19 cellular contexts compared by ENCODE assay signal in the genomic region with DNA sequence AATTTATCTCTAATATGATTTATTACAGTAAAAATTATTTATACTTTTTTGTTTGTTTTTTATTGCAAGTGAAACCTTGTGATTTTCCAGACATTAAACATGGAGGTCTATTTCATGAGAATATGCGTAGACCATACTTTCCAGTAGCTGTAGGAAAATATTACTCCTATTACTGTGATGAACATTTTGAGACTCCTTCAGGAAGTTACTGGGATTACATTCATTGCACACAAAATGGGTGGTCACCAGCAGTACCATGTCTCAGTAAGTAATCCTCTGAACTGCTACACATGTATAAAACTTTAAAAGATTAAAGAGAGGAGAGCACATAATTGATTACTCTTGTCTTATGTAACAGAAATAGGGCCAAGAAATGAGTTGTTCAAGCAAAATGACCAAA. TPM values are rescaled to one million over a fixed set of nuclear protein-coding genes. Genes with fewer than 3 reads are reported as not detected.
DNase-seq lines count a peak whose midpoint lies in the region; ATAC-seq and TF ChIP-seq lines count a peak whose summit lies in the region.
"Had no signal": no experiment of that assay in that cellular context is flagged by ENCODE, and none has a peak within 500 bp of the region (broad histone marks: within the 10 kb centered on the region; RNA-seq: fewer than 3 reads in every experiment).

No MANE protein-coding gene starts in this region.

- POLR2A ChIA-PET in HCT116 (lab: Charles Lee) = no interaction called here

- H3K79me2 ChIP-seq in HCT116 (ENCODE audit: insufficient read depth, low read length) = no peaks in the 10 kb centered on the region

- no peaks in the 10 kb centered on the region for H3K36me3 Mint-ChIP-seq in glutamatergic neuron (ENCODE audit: unreplicated experiment)
- H3K36me3 Mint-ChIP-seq: CD8-positive, alpha-beta T cell had no signal

- H3K27me3 Mint-ChIP-seq in glutamatergic neuron (ENCODE audit: unreplicated experiment) = no peaks in the 10 kb centered on the region

- H3K27ac ChIP-seq in HCT116 (ENCODE audit: low read depth, low read length) (no peak overlapping the region), dorsolateral prefrontal cortex (no peak overlapping the region)
- H3K27ac ChIP-seq: Peyer's patch had no signal

- TF ChIP-seq POLR2A in HCT116 (IDR thresholded peaks at IDR 0.05; ENCODE audit: borderline replicate concordance, extremely low read depth, insufficient read depth, insufficient read length) (no peak), erythroblast (IDR thresholded peaks at IDR 0.05; ENCODE audit: low read length) (no peak)

- H3K4me3 Mint-ChIP-seq in glutamatergic neuron (ENCODE audit: unreplicated experiment) = no peak overlapping the region
- H3K4me3 Mint-ChIP-seq: CD8-positive, alpha-beta T cell had no signal

- peak overlapping the region; percentile 82 for H2AFZ ChIP-seq in HCT116 (ENCODE audit: low read depth, low read length, poor library complexity, severe bottlenecking)

- DNase-seq in Daoy (ENCODE audit: low read depth) = peak; percentile 5
- DNase-seq in HCT116 (ENCODE audit: low read depth, low spot score) = no peak
- peak; percentile 13 for DNase-seq in SK-MEL-5 (ENCODE audit: low read depth, low spot score)
- no peak for DNase-seq in glutamatergic neuron
- DNase-seq in erythroblast (lab: John Stamatoyannopoulos, UW) = no peak
- no peak for DNase-seq in SHP77 (lab: John Stamatoyannopoulos, UW)
- no peak for DNase-seq in SK-N-DZ (ENCODE audit: low spot score)
- DNase-seq in dorsolateral prefrontal cortex = no peak
- DNase-seq: BE2C; CD8-positive, alpha-beta T cell; NCI-H2029 treated with DMSO at 0.1 percent for 48 hours; NCI-H226; NCI-H526 treated with DMSO at 0.1 percent for 48 hours; Peyer's patch; Right ventricle myocardium superior had no signal

- CTCF ChIA-PET in HCT116 (lab: Charles Lee) = no interaction called here

- RAD21 ChIA-PET in HCT116 (lab: Charles Lee; ENCODE audit: low non-redundant PET in 1 of 2, low total read pairs in 2 of 2, uncharacterized antibody in 2 of 2, unreplicated experiment in 2 of 2) = no interaction called here

- BruUV-seq in HCT116 (replicated peaks; lab: Mats Ljungman, UMichigan) = no TSS peak

- in situ Hi-C loops in SK-MEL-5 (cut with HindIII; ENCODE audit: low pct_unique_long_range_greater_than_20kb, low sequenced_read_pairs) = no loop called here

- H3K27ac Mint-ChIP-seq in glutamatergic neuron (ENCODE audit: unreplicated experiment) = no peak overlapping the region
- H3K27ac Mint-ChIP-seq: CD8-positive, alpha-beta T cell had no signal

- H3K9me3 ChIP-seq in HCT116 (ENCODE audit: control insufficient read depth in 1 of 2, insufficient read depth in 1 of 2, low read depth in 1 of 2, low read length in 2 of 2) = no peaks in the 10 kb centered on the region
- H3K9me3 ChIP-seq: BE2C, Peyer's patch had no signal

- H3K4me3 ChIP-seq in HCT116 (replicated peaks in 1 of 2; ENCODE audit: low read depth in 1 of 2, low read length in 2 of 2) (no peak overlapping the region), dorsolateral prefrontal cortex (no peak overlapping the region)
- H3K4me3 ChIP-seq: K562, Peyer's patch had no signal

- no peak overlapping the region for H3K9ac ChIP-seq in HCT116 (ENCODE audit: low read length)

- H3K36me3 ChIP-seq in HCT116 (ENCODE audit: control insufficient read depth in 1 of 2, insufficient read depth in 2 of 2, low read length in 2 of 2) = no peaks in the 10 kb centered on the region
- H3K36me3 ChIP-seq: BE2C, Peyer's patch had no signal

- H3K27me3 ChIP-seq in HCT116 (ENCODE audit: insufficient read depth, low read length) = no peaks in the 10 kb centered on the region
- no peaks in the 10 kb centered on the region for H3K27me3 ChIP-seq in dorsolateral prefrontal cortex
- H3K27me3 ChIP-seq: BE2C, Peyer's patch had no signal

- H4K20me1 ChIP-seq in HCT116 (ENCODE audit: insufficient read depth) = no peaks in the 10 kb centered on the region

- no peak for TF ChIP-seq RAD21 in HCT116 (IDR thresholded peaks at IDR 0.05; ENCODE audit: low read depth)

- TF ChIP-seq CTCF in HCT116 (IDR thresholded peaks at IDR 0.05 in 2 of 3, conservative IDR thresholded peaks at IDR 0.05 in 1 of 3; ENCODE audit: borderline replicate concordance in 1 of 3, insufficient read depth in 1 of 3, low read depth in 2 of 3, low read length in 2 of 3) (peak in 1 of 3 experiments; percentile 19; a peak in 2 of 6 replicates), glutamatergic neuron (IDR thresholded peaks at IDR 0.05; ENCODE audit: partially characterized antibody, unreplicated experiment) (peak; percentile 47), dorsolateral prefrontal cortex (IDR thresholded peaks at IDR 0.05 in 54 of 56, conservative IDR thresholded peaks at IDR 0.05 in 2 of 56; ENCODE audit: low read depth in 1 of 56, partially characterized antibody in 56 of 56) (no peak)

- no peaks in the 10 kb centered on the region for H3K9me3 Mint-ChIP-seq in glutamatergic neuron (ENCODE audit: unreplicated experiment)
- H3K9me3 Mint-ChIP-seq: CD8-positive, alpha-beta T cell had no signal

- ATAC-seq in HCT116 = no peak
- ATAC-seq: CD8-positive, alpha-beta T cell; K562 had no signal

- no peaks in the 10 kb centered on the region for H3K9me2 ChIP-seq in HCT116 (ENCODE audit: insufficient read depth)

- no peak overlapping the region for H3K4me2 ChIP-seq in HCT116 (ENCODE audit: low read length)

- H3K4me1 ChIP-seq in HCT116 (ENCODE audit: control insufficient read depth in 1 of 2, insufficient read depth in 2 of 2, low read length in 2 of 2) = no peaks in the 10 kb centered on the region
- H3K4me1 ChIP-seq: BE2C, Peyer's patch had no signal

- intact Hi-C loops in HCT116 (cut with micrococcal nuclease) = no loop called here
- intact Hi-C loops in dorsolateral prefrontal cortex (cut with DNase I) = no loop called here

- H3K4me1 Mint-ChIP-seq in glutamatergic neuron (ENCODE audit: low read depth, unreplicated experiment) = no peaks in the 10 kb centered on the region

TF ChIP-seq in HCT116, 20 proteins besides CTCF, POLR2A, EP300 and RAD21:
- TF ChIP-seq SIN3A (IDR thresholded peaks at IDR 0.05; ENCODE audit: low read depth) = no peak
- no peak for TF ChIP-seq EGR1 (IDR thresholded peaks at IDR 0.05; ENCODE audit: low read depth)
TF ChIP-seq in HCT116: peak in this region for 0.

RNA-seq across cellular contexts. Expression of gene CFHR3, which starts 4.5 kb away (rescaled TPM):
- not detected in 2 replicates for total RNA-seq in Daoy (2014; rRNA removed; shearing (Covaris generic))
- total RNA-seq in HCT116 (2021; ENCODE audit: unreplicated experiment) = not detected
- polyA plus RNA-seq in HCT116 (2012) = not detected in 2 replicates
- total RNA-seq in SK-MEL-5 (2014; rRNA removed; shearing (Covaris generic)) = not detected in 2 replicates
- polyA plus RNA-seq in SK-MEL-5 (2015; cell fraction: cytosol; rRNA removed) = not detected in 2 replicates
- polyA plus RNA-seq in SK-MEL-5 (2015; cell fraction: nucleus; rRNA removed) = 0.86 TPM in 1 of 2 replicates, not detected in the other
- total RNA-seq in glutamatergic neuron (ENCODE audit: unreplicated experiment) = not detected
- polyA plus RNA-seq in SK-N-DZ (2014; cell fraction: cytosol; rRNA removed) = 0.10 TPM in 1 of 2 replicates, not detected in the other
- polyA plus RNA-seq in SK-N-DZ (2014; cell fraction: nucleus; rRNA removed) = 1.1 and 1.3 TPM in 2 replicates
- under 1 TPM in 5 of 120 experiments, not detected in 115; 0.25 to 0.49 (median 0.48) TPM for total RNA-seq in dorsolateral prefrontal cortex
- total RNA-seq: CD8-positive, alpha-beta T cell; MCF 10A; Peyer's patch; T-helper 2 cell treated with Interferon-gamma antibody and Interleukin-4, amounts not matched to agents 100 ng/mL and 5 ng/mL, for 36 hours had no signal
- polyA plus RNA-seq: AG04450 had no signal

RNA-seq across cellular contexts. Expression of gene CFHR1, which starts 40.4 kb away (rescaled TPM):
- total RNA-seq in Daoy (2014; rRNA removed; shearing (Covaris generic)) = not detected in 2 replicates
- total RNA-seq in HCT116 (2021; ENCODE audit: unreplicated experiment) (0.34 TPM), glutamatergic neuron (ENCODE audit: unreplicated experiment) (not detected), dorsolateral prefrontal cortex (1 to 10 TPM in 3 of 120 experiments, under 1 TPM in 1, not detected in 116; 0.58 to 3.1 (median 2.3) TPM)
- 0.07 TPM in 1 of 2 replicates, not detected in the other for polyA plus RNA-seq in HCT116 (2012)
- not detected in 2 replicates for total RNA-seq in SK-MEL-5 (2014; rRNA removed; shearing (Covaris generic))
- not detected in 2 replicates for polyA plus RNA-seq in SK-MEL-5 (2015; cell fraction: cytosol; rRNA removed)
- not detected in 2 replicates for polyA plus RNA-seq in SK-MEL-5 (2015; cell fraction: nucleus; rRNA removed)
- 0.23 TPM in 1 of 2 replicates, not detected in the other for polyA plus RNA-seq in SK-N-DZ (2014; cell fraction: cytosol; rRNA removed)
- polyA plus RNA-seq in SK-N-DZ (2014; cell fraction: nucleus; rRNA removed) = not detected in 2 replicates
- total RNA-seq: CD8-positive, alpha-beta T cell; K562; MCF 10A; Peyer's patch; Right ventricle myocardium superior; T-helper 2 cell treated with Interferon-gamma antibody and Interleukin-4, amounts not matched to agents 100 ng/mL and 5 ng/mL, for 36 hours had no signal

Comparison
In these comparisons a context has a peak if more than half of its experiments do, and no peak if none do; other contexts are left out.
1. DNase-seq: peak in Daoy (single experiment) and SK-MEL-5 (single experiment); none in HCT116 (single experiment), glutamatergic neuron (single experiment), erythroblast (0 of 2), SHP77 (0 of 2), SK-N-DZ (single experiment) and dorsolateral prefrontal cortex (0 of 10).